Comparison of ENCODE assay signal across 34 cellular contexts in genomic region chr10:52053522-52053921, GRCh38.
"Had no signal": no experiment of that assay in that cellular context is flagged by ENCODE, and none has a peak within 500 bp of the region (broad histone marks: within the 10 kb centered on the region; RNA-seq: fewer than 3 reads in every experiment).

No MANE protein-coding gene starts in this region.

- DNase-seq: Karpas-422, Kasumi-1, MG63, MM.1S, MV-4-11, NCI-H1048, NCI-H1092, NCI-H1092 treated with DMSO at 0.1 percent for 48 hours, NCI-H1105, NCI-H1105 treated with DMSO at 0.1 percent for 48 hours, NCI-H1417, NCI-H1417 treated with DMSO at 0.1 percent for 48 hours, NCI-H1436, NCI-H1436 treated with DMSO at 0.1 percent for 48 hours, NCI-H146, NCI-H1694, NCI-H1694 treated with DMSO at 0.1 percent for 48 hours, NCI-H187, NCI-H187 treated with DMSO at 0.1 percent for 48 hours, NCI-H1930, NCI-H2029, NCI-H2029 treated with DMSO at 0.1 percent for 48 hours, NCI-H2081, NCI-H2081 treated with DMSO at 0.1 percent for 48 hours, NCI-H2107, NCI-H2171, NCI-H2171 treated with DMSO at 0.1 percent for 48 hours, NCI-H2227 treated with DMSO at 0.1 percent for 48 hours, NCI-H226, NCI-H345, NCI-H446, NCI-H446 treated with DMSO at 0.1 percent for 48 hours, NCI-H510A, NCI-H510A treated with DMSO at 0.1 percent for 48 hours had no signal

- H3K9me3 ChIP-seq: MG63 had no signal

- H3K36me3 ChIP-seq: MG63 had no signal

- H3K4me3 ChIP-seq: MG63 had no signal
